32 cellular contexts compared by ENCODE assay signal in genomic region chr2:120405769-120406119, GRCh38. TPM values are rescaled to one million over a fixed set of nuclear protein-coding genes. Genes with fewer than 3 reads are reported as not detected.
"Had no signal": no experiment of that assay in that cellular context is flagged by ENCODE, and none has a peak within 500 bp of the region (broad histone marks: within the 10 kb centered on the region; RNA-seq: fewer than 3 reads in every experiment).

No MANE protein-coding gene starts in this region.

- H3K9me2 ChIP-seq: SK-N-SH had no signal

- DNase-seq: activated CD4-positive, alpha-beta memory T cell treated with anti-CD3 and anti-CD28 coated beads for 36 hours; activated CD4-positive, alpha-beta T cell treated with anti-CD3 and anti-CD28 coated beads for 36 hours; activated CD4-positive, alpha-beta T cell treated with anti-CD3 and anti-CD28 coated beads, Interleukin-2, amount 50 U/mL, for 1 hour; activated CD8-positive, alpha-beta memory T cell treated with anti-CD3 and anti-CD28 coated beads, Interleukin-2, amount 50 U/mL, for 4 hours; activated naive CD4-positive, alpha-beta T cell treated with anti-CD3 and anti-CD28 coated beads, Interleukin-2, amount 10 ng/mL, durations not matched to agents 7 days and 5 days; activated naive CD8-positive, alpha-beta T cell treated with anti-CD3 and anti-CD28 coated beads, Interleukin-2, amount 50 U/mL, for 24 hours; activated T-cell treated with anti-CD3 and anti-CD28 coated beads for 4 hours; activated T-cell treated with anti-CD3 and anti-CD28 coated beads, Interleukin-2, amount 50 U/mL, for 4 hours; anterior cingulate cortex; brain microvascular endothelial cell; IMR-90; NCI-H1105 treated with DMSO at 0.1 percent for 48 hours; NCI-H1436; NCI-H1694; NCI-H1930; NCI-H2081 treated with DMSO at 0.1 percent for 48 hours; NCI-H226; NCI-H446 treated with DMSO at 0.1 percent for 48 hours; NCI-H524; NCI-H69; NCI-H82; PC-3; Peyer's patch; RPMI8226; SHP77 treated with DMSO at 0.1 percent for 48 hours; SK-N-SH had no signal

- H3K4me1 ChIP-seq: Peyer's patch, SJSA1 had no signal

- ATAC-seq: activated CD4-positive, alpha-beta T cell treated with anti-CD3 and anti-CD28 coated beads for 36 hours; activated naive CD8-positive, alpha-beta T cell treated with anti-CD3 and anti-CD28 coated beads, Interleukin-2, amount 50 U/mL, for 24 hours; activated T-cell treated with anti-CD3 and anti-CD28 coated beads, Interleukin-2, amount 50 U/mL, for 4 hours; K562; PC-3 had no signal

- H3K36me3 ChIP-seq: brain microvascular endothelial cell, Peyer's patch, SJSA1 had no signal

- H3K4me3 Mint-ChIP-seq: activated CD4-positive, alpha-beta memory T cell treated with anti-CD3 and anti-CD28 coated beads for 36 hours; activated CD4-positive, alpha-beta T cell treated with anti-CD3 and anti-CD28 coated beads for 36 hours; activated naive CD4-positive, alpha-beta T cell treated with anti-CD3 and anti-CD28 coated beads, Interleukin-2, amount 10 ng/mL, durations not matched to agents 7 days and 5 days; activated naive CD8-positive, alpha-beta T cell; activated naive CD8-positive, alpha-beta T cell treated with anti-CD3 and anti-CD28 coated beads, Interleukin-2, amount 50 U/mL, for 24 hours; activated T-cell treated with anti-CD3 and anti-CD28 coated beads, Interleukin-2, amount 50 U/mL, for 4 hours; activated T-helper 1 cell treated with anti-CD3 and anti-CD28 coated beads, Interleukin-12 subunit alpha, Interleukin-12 subunit beta, Interleukin-2, Interleukin-4 antibody, amounts not matched to agents 30 ng/mL and 10 ng/mL and 1 ng/mL, durations not matched to agents 14 hours and 24 hours and 36 hours; T-helper 1 cell treated with Interleukin-12 subunit alpha and Interleukin-12 subunit beta and Interleukin-4 antibody, amounts not matched to agents 30 μg/mL and 1 μg/mL, for 36 hours; T-helper 2 cell treated with Interferon-gamma antibody and Interleukin-4, amounts not matched to agents 5 μg/mL and 100 μg/mL, for 36 hours had no signal

- H3K4me1 Mint-ChIP-seq: activated CD4-positive, alpha-beta T cell treated with anti-CD3 and anti-CD28 coated beads for 36 hours; activated naive CD4-positive, alpha-beta T cell treated with anti-CD3 and anti-CD28 coated beads, Interleukin-2, amount 10 ng/mL, durations not matched to agents 7 days and 5 days; activated naive CD8-positive, alpha-beta T cell treated with anti-CD3 and anti-CD28 coated beads, Interleukin-2, amount 50 U/mL, for 24 hours had no signal

- H3K4me3 ChIP-seq: K562, Peyer's patch, SJSA1 had no signal

- H3K9ac ChIP-seq: SK-N-SH had no signal

- H3K27me3 Mint-ChIP-seq: activated CD4-positive, alpha-beta memory T cell treated with anti-CD3 and anti-CD28 coated beads for 36 hours; activated CD4-positive, alpha-beta T cell treated with anti-CD3 and anti-CD28 coated beads for 36 hours; activated naive CD8-positive, alpha-beta T cell treated with anti-CD3 and anti-CD28 coated beads, Interleukin-2, amount 50 U/mL, for 24 hours had no signal

- H3K27ac Mint-ChIP-seq: activated CD4-positive, alpha-beta memory T cell treated with anti-CD3 and anti-CD28 coated beads for 36 hours; activated CD4-positive, alpha-beta T cell treated with anti-CD3 and anti-CD28 coated beads for 36 hours; activated naive CD4-positive, alpha-beta T cell treated with anti-CD3 and anti-CD28 coated beads, Interleukin-2, amount 10 ng/mL, durations not matched to agents 7 days and 5 days; activated naive CD8-positive, alpha-beta T cell; activated naive CD8-positive, alpha-beta T cell treated with anti-CD3 and anti-CD28 coated beads, Interleukin-2, amount 50 U/mL, for 24 hours; activated T-helper 1 cell treated with anti-CD3 and anti-CD28 coated beads, Interleukin-12 subunit alpha, Interleukin-12 subunit beta, Interleukin-2, Interleukin-4 antibody, amounts not matched to agents 30 ng/mL and 10 ng/mL and 1 ng/mL, durations not matched to agents 14 hours and 24 hours and 36 hours; T-helper 1 cell treated with Interleukin-12 subunit alpha and Interleukin-12 subunit beta and Interleukin-4 antibody, amounts not matched to agents 30 μg/mL and 1 μg/mL, for 36 hours; T-helper 2 cell treated with Interferon-gamma antibody and Interleukin-4, amounts not matched to agents 5 μg/mL and 100 μg/mL, for 36 hours had no signal

- H3K9me3 Mint-ChIP-seq: activated T-helper 1 cell treated with anti-CD3 and anti-CD28 coated beads, Interleukin-12 subunit alpha, Interleukin-12 subunit beta, Interleukin-2, Interleukin-4 antibody, amounts not matched to agents 30 ng/mL and 10 ng/mL and 1 ng/mL, durations not matched to agents 14 hours and 24 hours and 36 hours; T-helper 1 cell treated with Interleukin-12 subunit alpha and Interleukin-12 subunit beta and Interleukin-4 antibody, amounts not matched to agents 30 μg/mL and 1 μg/mL, for 36 hours had no signal

- H3K27me3 ChIP-seq: Peyer's patch, SJSA1 had no signal

- H3K36me3 Mint-ChIP-seq: activated CD4-positive, alpha-beta memory T cell treated with anti-CD3 and anti-CD28 coated beads for 36 hours; activated naive CD4-positive, alpha-beta T cell treated with anti-CD3 and anti-CD28 coated beads, Interleukin-2, amount 10 ng/mL, durations not matched to agents 7 days and 5 days had no signal

- H3K9me3 ChIP-seq: Peyer's patch, SJSA1 had no signal

- H3K27ac ChIP-seq: brain microvascular endothelial cell, Peyer's patch, SJSA1 had no signal

- H3K4me2 ChIP-seq: SK-N-SH had no signal

RNA-seq across cellular contexts. Expression of gene INHBB, which starts 59.8 kb away (rescaled TPM):
- total RNA-seq: activated CD4-positive, alpha-beta memory T cell treated with anti-CD3 and anti-CD28 coated beads for 36 hours; activated CD4-positive, alpha-beta T cell treated with anti-CD3 and anti-CD28 coated beads for 36 hours; activated T-helper 1 cell treated with anti-CD3 and anti-CD28 coated beads, Interleukin-12 subunit alpha, Interleukin-12 subunit beta, Interleukin-2, Interleukin-4 antibody, amounts not matched to agents 30 ng/mL and 10 ng/mL and 1 ng/mL, durations not matched to agents 14 hours and 24 hours and 36 hours; K562 had no signal
- polyA plus RNA-seq: K562 had no signal
